In the genomic region with DNA sequence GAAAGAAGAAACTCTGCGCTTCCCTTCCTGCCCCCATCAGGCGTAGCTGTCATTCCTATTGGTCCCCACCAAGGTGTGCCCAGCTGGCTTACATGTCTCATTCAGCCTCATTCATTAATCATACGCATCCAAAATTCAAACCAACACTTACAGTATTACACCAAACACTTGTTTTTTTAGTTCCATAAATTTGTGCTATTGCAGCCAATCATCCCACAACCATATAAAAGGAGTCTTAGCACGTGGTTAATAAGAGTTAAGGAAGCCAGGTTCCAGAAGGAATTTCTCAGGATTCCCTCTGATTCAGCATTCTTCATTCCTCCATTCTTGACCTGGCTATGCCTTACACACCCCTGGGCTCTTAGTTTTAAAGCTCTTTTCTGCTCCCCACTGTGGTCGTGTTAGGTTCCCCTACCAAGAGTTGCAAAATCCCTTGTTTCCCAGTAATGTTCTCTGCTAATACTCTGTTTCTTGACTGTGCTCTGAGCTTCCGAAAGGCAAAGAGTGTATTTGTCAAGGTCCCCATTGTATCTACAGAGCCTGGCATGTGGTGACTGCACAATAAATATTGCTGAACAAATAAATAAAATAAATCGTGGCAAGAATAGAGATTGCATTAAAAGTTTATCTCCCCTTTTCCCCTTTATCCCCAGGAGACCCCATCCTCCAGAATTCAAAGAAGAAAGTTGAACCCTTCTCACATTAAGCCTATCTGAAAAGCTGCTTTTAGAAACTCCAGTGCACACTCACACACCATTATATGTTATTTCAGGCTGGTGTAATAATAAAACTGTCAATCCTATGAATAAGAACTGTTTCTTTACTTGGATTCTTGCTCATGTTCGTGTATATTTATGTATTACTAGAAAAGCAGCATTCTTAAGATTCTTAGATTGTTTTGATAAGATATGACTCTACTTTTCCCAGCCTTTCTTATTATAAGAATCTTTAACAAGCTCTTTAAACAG, we compare ENCODE assay signal across 14 cellular contexts.
DNase-seq lines count a peak whose midpoint lies in the region; ATAC-seq and TF ChIP-seq lines count a peak whose summit lies in the region.
"Had no signal": no experiment of that assay in that cellular context is flagged by ENCODE, and none has a peak within 500 bp of the region (broad histone marks: within the 10 kb centered on the region; RNA-seq: fewer than 3 reads in every experiment).

No MANE protein-coding gene starts in this region.

- H3K4me2 ChIP-seq in skeletal muscle satellite cell (ENCODE audit: low read length), result peak overlapping the region; percentile 52

- no peaks in the 10 kb centered on the region for H3K9me3 Mint-ChIP-seq in WTC11

- H3K4me3 ChIP-seq in HEK293 (ENCODE audit: low read depth, low read length) (no peak overlapping the region), foreskin fibroblast (ENCODE audit: low read depth in 1 of 2, low read length in 2 of 2) (no peak overlapping the region), skeletal muscle satellite cell (ENCODE audit: low read length) (no peak overlapping the region)
- H3K4me3 ChIP-seq: coronary artery, stomach had no signal

- no peak overlapping the region for H3K27ac Mint-ChIP-seq in WTC11
- H3K27ac Mint-ChIP-seq: activated T-cell treated with anti-CD3 and anti-CD28 coated beads, Interleukin-2, amount 50 U/mL, for 72 hours had no signal

- H3K4me3 Mint-ChIP-seq in WTC11, result no peak overlapping the region
- H3K4me3 Mint-ChIP-seq: activated T-cell treated with anti-CD3 and anti-CD28 coated beads, Interleukin-2, amount 50 U/mL, for 72 hours had no signal

- peak overlapping the region; percentile 82 for H3K9ac ChIP-seq in skeletal muscle satellite cell (ENCODE audit: low read depth, low read length)

- H3K4me1 ChIP-seq in HEK293 (ENCODE audit: control insufficient read depth, insufficient read depth, low read length) (0 out of 2 replicates have a peak, but pooled peaks cover 2% of the 10 kb centered on the region), skeletal muscle satellite cell (ENCODE audit: control insufficient read depth, insufficient read depth, low read length) (peaks cover 39% of the 10 kb centered on the region)
- H3K4me1 ChIP-seq: stomach had no signal

- DNase-seq in WTC11 (ENCODE audit: low spot score) (no peak), foreskin fibroblast (peak; percentile 55 to 71), NCI-H69 (lab: John Stamatoyannopoulos, UW) (no peak), GM10266 (ENCODE audit: extremely low spot score) (no peak)
- no peak for DNase-seq in activated CD4-positive, alpha-beta T cell treated with anti-CD3 and anti-CD28 coated beads, Interleukin-2, amount 50 U/mL, for 4 hours
- DNase-seq: activated T-cell treated with anti-CD3 and anti-CD28 coated beads, Interleukin-2, amount 50 U/mL, for 72 hours; hypothalamus; NCI-H1092; stimulated activated CD4-positive, alpha-beta T cell treated with anti-CD3 and anti-CD28 coated beads, Interleukin-1b, Interleukin-23, amount 100 ng/mL, for 48 hours; stomach had no signal

- no peaks in the 10 kb centered on the region for H3K36me3 ChIP-seq in HEK293 (ENCODE audit: control insufficient read depth in 2 of 2, insufficient read depth in 1 of 2, low read length in 2 of 2)
- no peaks in the 10 kb centered on the region for H3K36me3 ChIP-seq in skeletal muscle satellite cell (ENCODE audit: insufficient read depth, low read length)
- H3K36me3 ChIP-seq: stomach had no signal

- POLR2A ChIA-PET in HEK293 (lab: Yijun Ruan, JAX), result interaction anchor here (1.2 kb wide), 1 partner anchor 13 kb away, joined by 3 read pairs; no protein-coding TSS in a partner anchor
- POLR2A ChIA-PET in WTC11 (lab: Charles Lee), result no interaction called here

- no peak overlapping the region for H3K27ac ChIP-seq in HEK293 (ENCODE audit: extremely low read depth, low read depth, low read length)
- H3K27ac ChIP-seq: coronary artery, stomach had no signal

- ATAC-seq in WTC11 (peak; percentile 38; the same call in 1 of the 2 replicates), GM18858 (IDR thresholded peaks at IDR 0.05; ENCODE audit: unreplicated experiment) (no peak)
- ATAC-seq: activated T-cell treated with anti-CD3 and anti-CD28 coated beads, Interleukin-2, amount 50 U/mL, for 72 hours had no signal

- H3K27me3 ChIP-seq in skeletal muscle satellite cell (ENCODE audit: control insufficient read depth, insufficient read depth, low read length), result no peaks in the 10 kb centered on the region
- H3K27me3 ChIP-seq: stomach had no signal

- CTCF ChIA-PET in HEK293 (lab: Yijun Ruan, JAX) (interaction anchor here (0.5 to 0.8 kb wide), 2 partner anchors 42 to 753 kb away, joined by 4 read pairs; no protein-coding TSS in a partner anchor), WTC11 (lab: Charles Lee) (no interaction called here)

- no peaks in the 10 kb centered on the region for H3K36me3 Mint-ChIP-seq in WTC11

- no peaks in the 10 kb centered on the region for H3K9me3 ChIP-seq in HEK293 (ENCODE audit: control insufficient read depth, insufficient read depth, low read depth, low read length)
- H3K9me3 ChIP-seq in skeletal muscle satellite cell (replicated peaks; ENCODE audit: low read length), result no peaks in the 10 kb centered on the region
- H3K9me3 ChIP-seq: stomach had no signal

- no peaks in the 10 kb centered on the region for H3K27me3 Mint-ChIP-seq in WTC11 (ENCODE audit: low read depth)

- peaks cover 12% of the 10 kb centered on the region for H3K4me1 Mint-ChIP-seq in WTC11

- TF ChIP-seq CTCF in HEK293 (tag by site-specific recombination; IDR thresholded peaks at IDR 0.05) (no peak), WTC11 (IDR thresholded peaks at IDR 0.05) (no peak), foreskin fibroblast (IDR thresholded peaks at IDR 0.05; ENCODE audit: low read depth, low read length) (no peak), GM10266 (IDR thresholded peaks at IDR 0.05; ENCODE audit: control insufficient read depth, insufficient read depth, low read depth, missing control alignments) (no peak)

TF ChIP-seq in HEK293, 187 proteins besides CTCF, POLR2A, EP300 and RAD21:
- TF ChIP-seq, protein P1, sequence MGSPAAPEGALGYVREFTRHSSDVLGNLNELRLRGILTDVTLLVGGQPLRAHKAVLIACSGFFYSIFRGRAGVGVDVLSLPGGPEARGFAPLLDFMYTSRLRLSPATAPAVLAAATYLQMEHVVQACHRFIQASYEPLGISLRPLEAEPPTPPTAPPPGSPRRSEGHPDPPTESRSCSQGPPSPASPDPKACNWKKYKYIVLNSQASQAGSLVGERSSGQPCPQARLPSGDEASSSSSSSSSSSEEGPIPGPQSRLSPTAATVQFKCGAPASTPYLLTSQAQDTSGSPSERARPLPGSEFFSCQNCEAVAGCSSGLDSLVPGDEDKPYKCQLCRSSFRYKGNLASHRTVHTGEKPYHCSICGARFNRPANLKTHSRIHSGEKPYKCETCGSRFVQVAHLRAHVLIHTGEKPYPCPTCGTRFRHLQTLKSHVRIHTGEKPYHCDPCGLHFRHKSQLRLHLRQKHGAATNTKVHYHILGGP (tag by site-specific recombination; IDR thresholded peaks at IDR 0.05), result peak; percentile 33; the same call in 1 of the 2 replicates
- no peak for TF ChIP-seq BCL11A (tag by site-specific recombination; IDR thresholded peaks at IDR 0.05; ENCODE audit: low read depth)
- no peak for TF ChIP-seq HOXA7 (CRISPR knock-in tag; IDR thresholded peaks at IDR 0.05; ENCODE audit: borderline replicate concordance)
- no peak for TF ChIP-seq ZNF10 (tag by site-specific recombination; IDR thresholded peaks at IDR 0.05)
- TF ChIP-seq ZNF776 (tag by site-specific recombination; IDR thresholded peaks at IDR 0.05; ENCODE audit: borderline replicate concordance), result no peak
TF ChIP-seq in HEK293: peak in this region for 1.

TF ChIP-seq in WTC11, 78 proteins besides CTCF, POLR2A, EP300 and RAD21:
- no peak for TF ChIP-seq NFATC4 (CRISPR knock-in tag; IDR thresholded peaks at IDR 0.05)
- no peak for TF ChIP-seq NFYB (CRISPR knock-in tag; conservative IDR thresholded peaks at IDR 0.05; ENCODE audit: low read depth)

Comparison
In these comparisons a context has a peak if more than half of its experiments do, and no peak if none do; other contexts are left out.
1. DNase-seq: peak in foreskin fibroblast (2 of 2); none in WTC11 (single experiment), NCI-H69 (single experiment), activated CD4-positive, alpha-beta T cell treated with anti-CD3 and anti-CD28 coated beads, Interleukin-2, amount 50 U/mL, for 4 hours (0 of 2) and GM10266 (single experiment).